ENCODE assay signal across 8 cellular contexts in the genomic region with DNA sequence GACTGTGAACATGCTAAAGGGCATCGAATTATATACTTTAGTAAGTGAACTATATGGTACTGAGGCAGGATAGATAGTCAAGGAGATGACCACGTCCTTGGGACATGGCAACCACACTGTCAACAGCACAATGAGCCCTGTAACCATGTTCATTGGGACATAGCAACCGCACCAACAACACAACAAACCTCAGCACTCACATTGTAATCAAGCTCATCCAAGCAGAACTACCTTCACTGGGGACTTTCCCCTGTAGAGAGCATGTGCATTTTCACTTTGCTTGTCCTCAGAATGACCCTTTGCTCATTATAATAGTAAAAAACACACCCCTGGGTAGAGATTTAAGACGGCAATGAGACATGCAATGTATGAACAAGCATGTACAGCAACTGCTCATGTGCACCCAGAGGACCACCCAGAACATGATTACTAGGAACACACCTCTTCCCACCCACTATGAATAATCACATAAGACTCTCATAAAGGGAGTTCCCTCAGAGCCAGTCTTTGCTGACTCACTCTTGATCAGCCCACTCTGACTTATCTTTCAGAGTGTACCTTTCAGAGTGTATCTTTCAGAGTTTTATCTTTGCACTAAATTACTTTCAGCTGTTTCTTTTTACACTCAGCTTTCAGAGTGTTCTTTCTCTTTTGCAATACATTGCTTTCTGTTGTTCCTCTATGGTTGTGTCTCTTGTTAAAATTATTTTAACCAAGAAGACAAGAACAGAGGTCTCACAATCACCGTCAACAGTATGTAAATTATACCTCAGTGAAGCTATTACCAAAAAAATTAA. TPM values are rescaled to one million over a fixed set of nuclear protein-coding genes. Genes with fewer than 3 reads are reported as not detected.
DNase-seq lines count a peak whose midpoint lies in the region; ATAC-seq, FAIRE-seq and TF ChIP-seq lines count a peak whose summit lies in the region.

No MANE protein-coding gene starts in this region.

- H2AFZ ChIP-seq in HepG2 (ENCODE audit: low read length), result no peak overlapping the region

- TF ChIP-seq POLR2A in body of pancreas (IDR thresholded peaks at IDR 0.05) (no peak), HepG2 (IDR thresholded peaks at IDR 0.05; ENCODE audit: insufficient read depth in 1 of 2, low read depth in 2 of 2, low read length in 2 of 2) (no peak)

- H3K36me3 ChIP-seq in body of pancreas (replicated peaks in 1 of 2; ENCODE audit: insufficient read depth in 1 of 2, low read depth in 2 of 2) (no peaks in the 10 kb centered on the region), HepG2 (replicated peaks in 1 of 2; ENCODE audit: control insufficient read depth in 1 of 2, insufficient read depth in 2 of 2, low read length in 2 of 2) (no peaks in the 10 kb centered on the region)

- intact Hi-C loops in body of pancreas (cut with DNase I) (no loop called here), HepG2 (cut with micrococcal nuclease; ENCODE audit: unreplicated experiment) (no loop called here)

- no peak for TF ChIP-seq RAD21 in HepG2 (CRISPR knock-in tag; IDR thresholded peaks at IDR 0.05)

- POLR2A ChIA-PET in HepG2 (lab: Yijun Ruan, JAX), result no interaction called here

- no peaks in the 10 kb centered on the region for H4K20me1 ChIP-seq in HepG2 (ENCODE audit: insufficient read depth, low read length)

- peak; percentile 77 for DNase-seq in DMS 273 (lab: John Stamatoyannopoulos, UW; ENCODE audit: unreplicated experiment)
- DNase-seq in SW480 (ENCODE audit: low spot score), result peak; percentile 94
- peak in 3 of 4 donors; percentile 16 to 55 (median 44) for DNase-seq in body of pancreas
- peak; percentile 32 for DNase-seq in HepG2 (ENCODE audit: low spot score)
- peak; percentile 49 for DNase-seq in stimulated activated naive CD8-positive, alpha-beta T cell treated with anti-CD3 and anti-CD28 coated beads, Interleukin-15, Interleukin-2, amounts not matched to agents 100 U/mL and 50 U/mL, for 24 hours
- DNase-seq in SKM-1 (lab: John Stamatoyannopoulos, UW; ENCODE audit: unreplicated experiment), result no peak

- ATAC-seq in GM21367 (IDR thresholded peaks at IDR 0.05; ENCODE audit: unreplicated experiment), result peak; percentile 68
- peak; percentile 59 for ATAC-seq in HG03575 (IDR thresholded peaks at IDR 0.05; ENCODE audit: extremely low read depth, insufficient number of reproducible peaks, low FRiP score, unreplicated experiment)
- ATAC-seq in body of pancreas, result peak; percentile 93
- peak; percentile 55 for ATAC-seq in HepG2
- ATAC-seq in stimulated activated naive CD8-positive, alpha-beta T cell treated with anti-CD3 and anti-CD28 coated beads, Interleukin-15, Interleukin-2, amounts not matched to agents 100 U/mL and 50 U/mL, for 24 hours, result peak; percentile 90

- peak overlapping the region; percentile 23; the same call in 1 of the 2 replicates for H3K9ac ChIP-seq in HepG2 (ENCODE audit: insufficient read depth, low read depth, low read length)

- peaks cover 14% of the 10 kb centered on the region for H3K4me1 ChIP-seq in body of pancreas
- H3K4me1 ChIP-seq in HepG2 (ENCODE audit: insufficient read depth, low read length), result peaks cover 29% of the 10 kb centered on the region

- TF ChIP-seq EP300 in HepG2 (IDR thresholded peaks at IDR 0.05; ENCODE audit: low read depth in 2 of 2, low read length in 2 of 2) (no peak), HepG2 (CRISPR knock-in tag; IDR thresholded peaks at IDR 0.05; ENCODE audit: borderline replicate concordance) (no peak)

- WGBS in body of pancreas, 2 donors, result 36 to 38% methylated on average over 5 of the region's 5 CpGs
- 19% methylated on average over 5 of the region's 5 CpGs for WGBS in HepG2 (ENCODE audit: low lambda C conversion rate)

- no peaks in the 10 kb centered on the region for H3K79me2 ChIP-seq in HepG2 (ENCODE audit: insufficient read depth, low read length)

- no peak for FAIRE-seq in HepG2 (lab: Jason Lieb, UNC)

- H3K4me3 ChIP-seq in body of pancreas, result no peak overlapping the region
- peak overlapping the region in 1 of 3 experiments; percentile 13; a peak in 1 of 6 replicates for H3K4me3 ChIP-seq in HepG2 (replicated peaks in 1 of 3; ENCODE audit: insufficient read depth in 1 of 3, low read depth in 2 of 3, low read length in 3 of 3)

- H3K9me3 ChIP-seq in body of pancreas, result no peaks in the 10 kb centered on the region
- no peaks in the 10 kb centered on the region for H3K9me3 ChIP-seq in HepG2 (ENCODE audit: low read length)

- CTCF ChIA-PET in HepG2 (lab: Yijun Ruan, JAX; ENCODE audit: low intra/inter-chr PET ratio, low total read pairs), result no interaction called here

- BruUV-seq in HepG2 (replicated peaks; lab: Mats Ljungman, UMichigan), result no TSS peak

- H3K27ac ChIP-seq in body of pancreas, result peak overlapping the region in 3 of 4 donors; percentile 51 to 64 (median 52)
- H3K27ac ChIP-seq in HepG2 (ENCODE audit: extremely low read length, insufficient read depth, low read length), result no peak overlapping the region

- peak overlapping the region; percentile 53 for H3K4me2 ChIP-seq in HepG2 (ENCODE audit: low read depth, low read length)

- H3K27me3 ChIP-seq in body of pancreas (no peaks in the 10 kb centered on the region), HepG2 (ENCODE audit: control insufficient read depth in 1 of 2, insufficient read depth in 2 of 2, low read length in 2 of 2) (no peaks in the 10 kb centered on the region)

- TF ChIP-seq CTCF in body of pancreas (IDR thresholded peaks at IDR 0.05) (no peak), HepG2 (CRISPR knock-in tag; IDR thresholded peaks at IDR 0.05) (no peak)

- in situ Hi-C loops in HepG2 (cut with HindIII; ENCODE audit: extremely low pct_ligation_motif_present, low pct_unique_long_range_greater_than_20kb), result no loop called here

RNA-seq across cellular contexts. Expression of a gene that starts 4.1 kb away (rescaled TPM):
- total RNA-seq in body of pancreas (not detected), HepG2 (2016; rRNA removed; fragmentation: Illumina TruSeq; extraction: Trizol) (0.29 TPM in 1 of 2 replicates, not detected in the other)
- total RNA-seq in HepG2 (2016; cell fraction: cytosol; rRNA removed; fragmentation: Illumina TruSeq; extraction: Trizol; ENCODE audit: low read depth), result not detected in 2 replicates
- 0.26 and 0.28 TPM in 2 replicates for total RNA-seq in HepG2 (2016; cell fraction: insoluble cytoplasmic fraction; rRNA removed; fragmentation: Illumina TruSeq; extraction: Trizol)
- total RNA-seq in HepG2 (2016; cell fraction: membrane; rRNA removed; fragmentation: Illumina TruSeq; extraction: Trizol), result 0.45 and 0.62 TPM in 2 replicates
- total RNA-seq in HepG2 (2016; cell fraction: nucleus; rRNA removed; fragmentation: Illumina TruSeq; extraction: Trizol), result not detected in 2 replicates
- polyA plus RNA-seq in HepG2 (2011; rRNA removed), result 0.09 and 0.22 TPM in 2 replicates
- 0.08 and 0.38 TPM in 2 replicates for polyA plus RNA-seq in HepG2 (2011; cell fraction: cytosol; rRNA removed)
- 0.64 TPM in 1 of 2 replicates, not detected in the other for polyA plus RNA-seq in HepG2 (2011; cell fraction: nucleus; rRNA removed)
- 0.23 and 0.49 TPM in 2 replicates for polyA plus RNA-seq in HepG2 (2012)
- 0.25 and 0.33 TPM in 2 replicates for polyA plus RNA-seq in HepG2 (2016; cell fraction: cytosol; fragmentation: Illumina TruSeq; extraction: Trizol; ENCODE audit: low read depth)
- not detected in 2 replicates for polyA plus RNA-seq in HepG2 (2016; cell fraction: insoluble cytoplasmic fraction; fragmentation: Illumina TruSeq; extraction: Trizol; ENCODE audit: low read depth)
- polyA plus RNA-seq in HepG2 (2016; cell fraction: membrane; fragmentation: Illumina TruSeq; extraction: Trizol; ENCODE audit: low read depth), result 0.41 TPM in 1 of 2 replicates, not detected in the other
- not detected in 2 replicates for polyA plus RNA-seq in HepG2 (2016; cell fraction: nucleus; fragmentation: Illumina TruSeq; extraction: Trizol; ENCODE audit: insufficient read depth, low read depth)
- polyA minus RNA-seq in HepG2 (2011; rRNA and poly(A)+ RNA removed; ENCODE audit: low replicate concordance), result 0.51 and 0.74 TPM in 2 replicates
- not detected in 2 replicates for polyA minus RNA-seq in HepG2 (2011; cell fraction: cytosol; rRNA and poly(A)+ RNA removed)
- not detected in 2 replicates for polyA minus RNA-seq in HepG2 (2011; cell fraction: nucleus; rRNA and poly(A)+ RNA removed)

RNA-seq across cellular contexts. Expression of a gene that starts 30.6 kb away (rescaled TPM):
- total RNA-seq in body of pancreas (10 to 100 TPM in 1 of 2 donors, 1 to 10 TPM in 1; 4.0 to 14.5 TPM), HepG2 (2016; rRNA removed; fragmentation: Illumina TruSeq; extraction: Trizol) (1.00 and 1.6 TPM in 2 replicates)
- not detected in 2 replicates for total RNA-seq in HepG2 (2016; cell fraction: cytosol; rRNA removed; fragmentation: Illumina TruSeq; extraction: Trizol; ENCODE audit: low read depth)
- 0.65 and 0.71 TPM in 2 replicates for total RNA-seq in HepG2 (2016; cell fraction: insoluble cytoplasmic fraction; rRNA removed; fragmentation: Illumina TruSeq; extraction: Trizol)
- total RNA-seq in HepG2 (2016; cell fraction: membrane; rRNA removed; fragmentation: Illumina TruSeq; extraction: Trizol), result 0.45 and 0.74 TPM in 2 replicates
- total RNA-seq in HepG2 (2016; cell fraction: nucleus; rRNA removed; fragmentation: Illumina TruSeq; extraction: Trizol), result 0.62 and 0.91 TPM in 2 replicates
- polyA plus RNA-seq in HepG2 (2011; rRNA removed), result 0.71 and 1.1 TPM in 2 replicates
- 0.62 and 1.2 TPM in 2 replicates for polyA plus RNA-seq in HepG2 (2011; cell fraction: cytosol; rRNA removed)
- 0.38 TPM in 1 of 2 replicates, not detected in the other for polyA plus RNA-seq in HepG2 (2011; cell fraction: nucleus; rRNA removed)
- polyA plus RNA-seq in HepG2 (2012), result 0.74 and 1.4 TPM in 2 replicates
- polyA plus RNA-seq in HepG2 (2016; cell fraction: cytosol; fragmentation: Illumina TruSeq; extraction: Trizol; ENCODE audit: low read depth), result 0.45 and 0.51 TPM in 2 replicates
- 0.67 and 1.4 TPM in 2 replicates for polyA plus RNA-seq in HepG2 (2016; cell fraction: insoluble cytoplasmic fraction; fragmentation: Illumina TruSeq; extraction: Trizol; ENCODE audit: low read depth)
- polyA plus RNA-seq in HepG2 (2016; cell fraction: membrane; fragmentation: Illumina TruSeq; extraction: Trizol; ENCODE audit: low read depth), result 0.49 and 0.55 TPM in 2 replicates
- not detected in 2 replicates for polyA plus RNA-seq in HepG2 (2016; cell fraction: nucleus; fragmentation: Illumina TruSeq; extraction: Trizol; ENCODE audit: insufficient read depth, low read depth)
- polyA minus RNA-seq in HepG2 (2011; rRNA and poly(A)+ RNA removed; ENCODE audit: low replicate concordance), result 2.3 TPM in 1 of 2 replicates, not detected in the other
- polyA minus RNA-seq in HepG2 (2011; cell fraction: cytosol; rRNA and poly(A)+ RNA removed), result not detected in 2 replicates
- polyA minus RNA-seq in HepG2 (2011; cell fraction: nucleus; rRNA and poly(A)+ RNA removed), result not detected in 2 replicates

RNA-seq across cellular contexts. Expression of a gene that starts 47.0 kb away (rescaled TPM):
- total RNA-seq in body of pancreas (10 to 100 TPM; 22.6 to 55.0 TPM), HepG2 (2016; rRNA removed; fragmentation: Illumina TruSeq; extraction: Trizol) (9.3 and 10.2 TPM in 2 replicates)
- 3.6 and 6.6 TPM in 2 replicates for total RNA-seq in HepG2 (2016; cell fraction: cytosol; rRNA removed; fragmentation: Illumina TruSeq; extraction: Trizol; ENCODE audit: low read depth)
- total RNA-seq in HepG2 (2016; cell fraction: insoluble cytoplasmic fraction; rRNA removed; fragmentation: Illumina TruSeq; extraction: Trizol), result 7.3 and 9.9 TPM in 2 replicates
- total RNA-seq in HepG2 (2016; cell fraction: membrane; rRNA removed; fragmentation: Illumina TruSeq; extraction: Trizol), result 4.8 and 8.0 TPM in 2 replicates
- total RNA-seq in HepG2 (2016; cell fraction: nucleus; rRNA removed; fragmentation: Illumina TruSeq; extraction: Trizol), result 2.6 and 3.3 TPM in 2 replicates
- polyA plus RNA-seq in HepG2 (2011; rRNA removed), result 16.4 and 17.2 TPM in 2 replicates
- polyA plus RNA-seq in HepG2 (2011; cell fraction: cytosol; rRNA removed), result 235 and 350 TPM in 2 replicates
- polyA plus RNA-seq in HepG2 (2011; cell fraction: nucleus; rRNA removed), result 17.6 and 47.1 TPM in 2 replicates
- polyA plus RNA-seq in HepG2 (2012), result 9.6 and 14.5 TPM in 2 replicates
- 6.6 and 11.3 TPM in 2 replicates for polyA plus RNA-seq in HepG2 (2016; cell fraction: cytosol; fragmentation: Illumina TruSeq; extraction: Trizol; ENCODE audit: low read depth)
- 13.9 and 14.7 TPM in 2 replicates for polyA plus RNA-seq in HepG2 (2016; cell fraction: insoluble cytoplasmic fraction; fragmentation: Illumina TruSeq; extraction: Trizol; ENCODE audit: low read depth)
- 7.9 and 11.4 TPM in 2 replicates for polyA plus RNA-seq in HepG2 (2016; cell fraction: membrane; fragmentation: Illumina TruSeq; extraction: Trizol; ENCODE audit: low read depth)
- 6.0 and 6.3 TPM in 2 replicates for polyA plus RNA-seq in HepG2 (2016; cell fraction: nucleus; fragmentation: Illumina TruSeq; extraction: Trizol; ENCODE audit: insufficient read depth, low read depth)
- polyA minus RNA-seq in HepG2 (2011; rRNA and poly(A)+ RNA removed; ENCODE audit: low replicate concordance), result 18.0 and 61.6 TPM in 2 replicates
- polyA minus RNA-seq in HepG2 (2011; cell fraction: cytosol; rRNA and poly(A)+ RNA removed), result 4.5 and 6.8 TPM in 2 replicates
- 3.5 and 3.7 TPM in 2 replicates for polyA minus RNA-seq in HepG2 (2011; cell fraction: nucleus; rRNA and poly(A)+ RNA removed)
